Comparison of ENCODE assay signal across 8 cellular contexts in the genomic region with DNA sequence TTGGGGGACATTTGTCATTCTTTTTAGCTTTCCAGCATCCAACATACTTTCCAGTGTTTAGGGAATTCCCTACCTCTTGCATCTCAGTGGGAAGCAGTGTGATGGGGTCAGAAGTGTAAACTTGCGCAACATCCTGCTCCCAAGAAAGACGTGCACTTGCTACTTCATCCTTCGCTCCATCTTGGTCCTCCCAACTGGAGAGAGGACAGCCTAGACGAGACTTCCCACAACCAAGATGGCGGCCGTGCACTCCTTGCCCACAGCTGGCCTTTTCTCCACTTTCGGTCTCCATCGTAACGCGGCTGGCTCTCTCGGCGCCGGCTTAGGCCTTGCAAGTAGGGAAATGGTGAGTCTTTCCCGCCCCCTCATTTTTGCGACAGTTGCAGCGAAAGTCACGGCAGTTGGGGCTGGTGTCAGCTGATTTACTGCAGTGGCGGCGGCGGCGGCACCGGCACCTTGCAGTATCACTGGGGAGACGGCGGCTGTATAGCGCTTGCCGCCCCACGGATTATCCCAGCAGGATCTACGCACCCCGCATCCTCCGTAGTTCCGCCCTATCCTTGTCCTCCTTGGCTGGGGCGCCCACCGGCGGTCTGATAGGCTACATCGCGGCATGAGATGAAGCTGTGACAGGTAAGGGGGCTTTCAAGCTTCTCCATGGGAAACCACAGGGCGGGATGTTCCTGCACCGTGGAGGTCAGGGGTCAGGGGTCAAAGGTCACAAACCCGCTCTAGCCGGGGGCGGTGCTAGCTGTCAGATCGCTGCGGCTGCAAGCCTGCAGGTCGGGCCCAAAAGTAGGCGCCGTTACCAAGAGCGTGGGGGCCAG. TPM values are rescaled to one million over a fixed set of nuclear protein-coding genes. Genes with fewer than 3 reads are reported as not detected.
DNase-seq lines count a peak whose midpoint lies in the region; ATAC-seq and TF ChIP-seq lines count a peak whose summit lies in the region.

A gene (plus strand): TSS at position 416 of the 827 bp plus-strand sequence. CDS start 21,157 bp downstream, outside the sequence.

- H3K27me3 ChIP-seq in left lung: no peaks in the 10 kb centered on the region

- H3K4me1 ChIP-seq in left lung: peaks cover 9 to 36% of the 10 kb centered on the region in 2 donors

- TF ChIP-seq CTCF in C4-2B (conservative IDR thresholded peaks at IDR 0.05) (no peak), left lung (IDR thresholded peaks at IDR 0.05) (no peak)

- ATAC-seq in GM19395 (IDR thresholded peaks at IDR 0.05; ENCODE audit: unreplicated experiment): peak; percentile 97
- peak; percentile 93 for ATAC-seq in HG03565 (IDR thresholded peaks at IDR 0.05; ENCODE audit: unreplicated experiment)
- ATAC-seq in left lung: peak; percentile 99

- no peaks in the 10 kb centered on the region for H3K9me3 ChIP-seq in left lung

- H3K4me3 ChIP-seq in left lung: peak within 1 kb of the TSS; percentile 84 to 96

- intact Hi-C loops in left lung (cut with DNase I): no loop called here

- H3K27ac ChIP-seq in C4-2B: peak within 1 kb of the TSS; percentile 87
- peak within 1 kb of the TSS; percentile 83 to 94 for H3K27ac ChIP-seq in left lung

- DNase-seq in NCI-H774 (lab: John Stamatoyannopoulos, UW) (peak; percentile 95), dermis blood vessel endothelial cell (peak; percentile 98), left lung (peak; percentile 95 to 97)
- DNase-seq in activated CD4-positive, alpha-beta T cell treated with anti-CD3 and anti-CD28 coated beads, Interleukin-2, amount 50 U/mL, for 4 hours: peak; percentile 96 to 97
- peak; percentile 91 to 92 for DNase-seq in stimulated activated CD4-positive, alpha-beta T cell treated with anti-CD3 and anti-CD28 coated beads, Interleukin-2, amount 100 ng/mL, for 48 hours

- no peaks in the 10 kb centered on the region for H3K36me3 ChIP-seq in left lung

RNA-seq across cellular contexts. Expression of the gene that starts here (rescaled TPM):
- total RNA-seq in dermis blood vessel endothelial cell (28.1 and 38.8 TPM in 2 replicates), left lung (10 to 100 TPM; 25.0 to 37.7 TPM)

Comparison
In these comparisons a context has a peak if more than half of its experiments do, and no peak if none do; other contexts are left out.
1. Peak in every context shown above with its lines: DNase-seq, ATAC-seq, H3K4me3 ChIP-seq and H3K27ac ChIP-seq.